9 cellular contexts compared by ENCODE assay signal in the genomic region with DNA sequence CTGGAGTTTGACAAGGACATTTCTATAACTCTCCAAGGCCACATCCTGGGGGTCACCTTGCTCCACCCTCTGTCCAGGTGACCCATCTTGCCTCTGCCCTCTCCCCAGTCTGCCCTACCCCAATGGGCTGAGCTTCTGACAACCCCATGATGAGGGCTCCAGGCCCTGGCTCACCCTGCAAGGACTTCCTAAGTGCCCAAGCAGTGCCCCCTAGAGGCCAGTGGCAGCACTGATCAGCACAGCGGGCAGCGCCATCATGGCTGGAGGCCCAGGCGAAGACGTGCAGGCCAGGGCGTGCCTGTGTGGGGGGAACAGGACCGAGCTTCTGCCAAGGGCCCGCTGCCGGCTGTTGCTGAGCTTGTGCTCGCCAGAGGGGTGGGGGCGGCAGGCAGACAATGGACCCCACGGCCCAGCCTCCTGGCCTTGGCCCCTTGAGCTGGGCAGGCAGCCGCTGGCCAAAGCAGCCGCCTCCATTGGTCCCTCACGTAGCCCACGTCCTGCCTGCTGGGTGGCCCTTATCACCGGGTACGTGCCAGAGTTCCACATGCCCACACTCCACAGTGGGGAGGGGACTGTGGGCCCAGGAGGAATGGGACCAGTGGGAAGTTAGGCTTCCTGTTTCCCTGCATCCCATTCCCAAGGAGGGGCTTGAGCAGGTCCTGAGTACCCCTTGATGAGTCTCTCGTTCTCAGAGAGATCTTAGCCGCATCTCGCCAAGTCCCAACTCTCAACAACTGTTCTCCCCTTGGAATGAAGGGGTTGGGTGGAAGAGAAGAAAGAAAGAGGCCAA.
DNase-seq lines count a peak whose midpoint lies in the region; ATAC-seq and TF ChIP-seq lines count a peak whose summit lies in the region.
"Had no signal": no experiment of that assay in that cellular context is flagged by ENCODE, and none has a peak within 500 bp of the region (broad histone marks: within the 10 kb centered on the region; RNA-seq: fewer than 3 reads in every experiment).

No MANE protein-coding gene starts in this region.

- H3K79me2 ChIP-seq in Loucy (ENCODE audit: insufficient read depth, low read length) (no peaks in the 10 kb centered on the region), GM23248 (ENCODE audit: insufficient read depth) (no peaks in the 10 kb centered on the region)

- no peak for DNase-seq in choroid plexus epithelial cell (ENCODE audit: low read depth)
- DNase-seq in nephron progenitor cell, result peak; percentile 39
- DNase-seq in GM23248, result no peak
- no peak for DNase-seq in AG08395 (ENCODE audit: low spot score)
- DNase-seq in GM03348 (ENCODE audit: low spot score), result no peak
- DNase-seq: activated gamma-delta T cell treated with Interleukin-2 at 50 U/mL for 16 hours had no signal

- H2AFZ ChIP-seq in Loucy (ENCODE audit: low read length) (no peak overlapping the region), GM23248 (no peak overlapping the region)

- peaks cover 9% of the 10 kb centered on the region for H3K27me3 Mint-ChIP-seq in nephron progenitor cell (ENCODE audit: low read depth, poor library complexity)

- WGBS in GM23248 (ENCODE audit: low coverage in 1 of 2, low lambda C conversion rate in 2 of 2, missing lambda C conversion rate in 2 of 2), 2 experiments, result 96 to 98% methylated on average over 20 of the region's 20 CpGs

- no peaks in the 10 kb centered on the region; a peak in 1 of 22 replicates for H3K36me3 ChIP-seq in BLaER1 treated with 17β-estradiol and CSF1 and Interleukin-3, amounts not matched to agents 10 nM and 100 nM
- H3K36me3 ChIP-seq in Loucy (ENCODE audit: insufficient read depth, low read length), result no peaks in the 10 kb centered on the region
- H3K36me3 ChIP-seq in GM23248 (ENCODE audit: low read depth), result no peaks in the 10 kb centered on the region

- H4K20me1 ChIP-seq in BLaER1 treated with 17β-estradiol and CSF1 and Interleukin-3, amounts not matched to agents 10 nM and 100 nM, result no peaks in the 10 kb centered on the region
- H4K20me1 ChIP-seq in Loucy (ENCODE audit: insufficient read depth, low read length, poor library complexity, severe bottlenecking) (no peaks in the 10 kb centered on the region), GM23248 (ENCODE audit: insufficient read depth) (no peaks in the 10 kb centered on the region)

- H3K9me2 ChIP-seq in Loucy (replicated peaks; ENCODE audit: low read depth, low read length), result no peaks in the 10 kb centered on the region
- H3K9me2 ChIP-seq in GM23248 (ENCODE audit: insufficient read depth), result no peaks in the 10 kb centered on the region

- no peak overlapping the region for H3K4me3 Mint-ChIP-seq in nephron progenitor cell

- peaks cover 35% of the 10 kb centered on the region for H3K4me1 Mint-ChIP-seq in nephron progenitor cell

- peaks cover 6% of the 10 kb centered on the region for H3K9me3 Mint-ChIP-seq in nephron progenitor cell

- no peak overlapping the region for H3K27ac Mint-ChIP-seq in nephron progenitor cell

- peaks cover 0 to 11% (median 10%) of the 10 kb centered on the region in 11 experiments; a peak in 15 of 22 replicates for H3K9me3 ChIP-seq in BLaER1 treated with 17β-estradiol and CSF1 and Interleukin-3, amounts not matched to agents 10 nM and 100 nM (replicated peaks in 1 of 11)
- H3K9me3 ChIP-seq in Loucy (ENCODE audit: insufficient read depth, low read depth, low read length), result no peaks in the 10 kb centered on the region
- H3K9me3 ChIP-seq in GM23248 (ENCODE audit: low read depth), result no peaks in the 10 kb centered on the region

- H3K4me1 ChIP-seq in BLaER1 treated with 17β-estradiol and CSF1 and Interleukin-3, amounts not matched to agents 10 nM and 100 nM, result peaks cover 66 to 100% (median 93%) of the 10 kb centered on the region in 10 experiments
- H3K4me1 ChIP-seq in Loucy (ENCODE audit: insufficient read depth, low read length, poor library complexity, severe bottlenecking) (peaks cover 34% of the 10 kb centered on the region), GM23248 (ENCODE audit: insufficient read depth) (peaks cover 60% of the 10 kb centered on the region)

- no peak overlapping the region; a peak in 1 of 20 replicates for H3K4me3 ChIP-seq in BLaER1 treated with 17β-estradiol and CSF1 and Interleukin-3, amounts not matched to agents 10 nM and 100 nM
- H3K4me3 ChIP-seq in Loucy (ENCODE audit: low read length, poor library complexity, severe bottlenecking) (no peak overlapping the region), choroid plexus epithelial cell (ENCODE audit: low read depth, low read length) (no peak overlapping the region), GM23248 (no peak overlapping the region)

- H3K27ac ChIP-seq in BLaER1 treated with 17β-estradiol and CSF1 and Interleukin-3, amounts not matched to agents 10 nM and 100 nM, result peak overlapping the region in 9 of 11 experiments; percentile 7 to 96 (median 35); a peak in 14 of 22 replicates
- no peak overlapping the region for H3K27ac ChIP-seq in GM23248

- ATAC-seq in GM21737 (IDR thresholded peaks at IDR 0.05; ENCODE audit: unreplicated experiment), result no peak

- peak overlapping the region; percentile 33 to 96 (median 66) for H3K4me2 ChIP-seq in BLaER1 treated with 17β-estradiol and CSF1 and Interleukin-3, amounts not matched to agents 10 nM and 100 nM
- H3K4me2 ChIP-seq in Loucy (ENCODE audit: low read depth, low read length, poor library complexity, severe bottlenecking) (no peak overlapping the region), GM23248 (ENCODE audit: unreplicated experiment) (no peak overlapping the region)

- peak overlapping the region in 1 of 11 experiments; percentile 28; a peak in 2 of 22 replicates for H3K9ac ChIP-seq in BLaER1 treated with 17β-estradiol and CSF1 and Interleukin-3, amounts not matched to agents 10 nM and 100 nM
- H3K9ac ChIP-seq in Loucy (ENCODE audit: low read depth, low read length, poor library complexity, severe bottlenecking) (no peak overlapping the region), GM23248 (no peak overlapping the region)

- no peaks in the 10 kb centered on the region for H3K27me3 ChIP-seq in BLaER1 treated with 17β-estradiol and CSF1 and Interleukin-3, amounts not matched to agents 10 nM and 100 nM
- no peaks in the 10 kb centered on the region for H3K27me3 ChIP-seq in Loucy (ENCODE audit: insufficient read depth, low read length, poor library complexity, severe bottlenecking)
- no peaks in the 10 kb centered on the region for H3K27me3 ChIP-seq in GM23248 (replicated peaks; ENCODE audit: insufficient read depth)

- no peaks in the 10 kb centered on the region for H3F3A ChIP-seq in Loucy (ENCODE audit: low read depth)
- H3F3A ChIP-seq in GM23248 (ENCODE audit: insufficient read depth), result peaks cover 51% of the 10 kb centered on the region

- H3K36me3 Mint-ChIP-seq in nephron progenitor cell (ENCODE audit: low read depth), result peaks cover 5% of the 10 kb centered on the region

- in situ Hi-C loops in GM23248 (cut with MboI), result loop anchor here (10.0 kb wide), 1 partner anchor 288 kb away; a partner anchor contains a TSS

- TF ChIP-seq CTCF in Loucy (conservative IDR thresholded peaks at IDR 0.05; ENCODE audit: low read length) (peak; percentile 78), choroid plexus epithelial cell (conservative IDR thresholded peaks at IDR 0.05; ENCODE audit: low read depth, low read length) (peak; percentile 59), nephron progenitor cell (IDR thresholded peaks at IDR 0.05) (peak; percentile 45)

Comparison
In these comparisons a context has a peak if more than half of its experiments do, and no peak if none do; other contexts are left out.
1. H3K4me2 ChIP-seq: peak in BLaER1 treated with 17β-estradiol and CSF1 and Interleukin-3, amounts not matched to agents 10 nM and 100 nM (11 of 11); none in Loucy (single experiment) and GM23248 (single experiment).
2. Peak in every context shown above with its lines, with median percentiles within 50 percentile points of each other: CTCF ChIP-seq.